21 cellular contexts compared by ENCODE assay signal in genomic region chr1:166200743-166201142, GRCh38.
"Had no signal": no experiment of that assay in that cellular context is flagged by ENCODE, and none has a peak within 500 bp of the region (broad histone marks: within the 10 kb centered on the region; RNA-seq: fewer than 3 reads in every experiment).

No MANE protein-coding gene starts in this region.

- H3K4me3 ChIP-seq: MG63, SJSA1, SK-N-MC had no signal

- DNase-seq: Karpas-422, KG1, MG63, NCI-H1092, NCI-H1105 treated with DMSO at 0.1 percent for 48 hours, NCI-H1417 treated with DMSO at 0.1 percent for 48 hours, NCI-H146, NCI-H1694 treated with DMSO at 0.1 percent for 48 hours, NCI-H1930, NCI-H2081, NCI-H2107, NCI-H2227 treated with DMSO at 0.1 percent for 48 hours, NCI-H524, NCI-H526 treated with DMSO at 0.1 percent for 48 hours, NCI-H748 treated with DMSO at 0.1 percent for 48 hours, Right ventricle myocardium superior, RPMI8226, SIG-M5 had no signal

- H3K36me3 ChIP-seq: MG63, SJSA1 had no signal

- FAIRE-seq: RCC 7860 had no signal

- H3K27ac ChIP-seq: SJSA1, SK-N-MC had no signal

- H3K27me3 ChIP-seq: MG63, SJSA1 had no signal

- H3K9me3 ChIP-seq: MG63 had no signal

- H3K4me1 ChIP-seq: SJSA1 had no signal
